In the genomic region with DNA sequence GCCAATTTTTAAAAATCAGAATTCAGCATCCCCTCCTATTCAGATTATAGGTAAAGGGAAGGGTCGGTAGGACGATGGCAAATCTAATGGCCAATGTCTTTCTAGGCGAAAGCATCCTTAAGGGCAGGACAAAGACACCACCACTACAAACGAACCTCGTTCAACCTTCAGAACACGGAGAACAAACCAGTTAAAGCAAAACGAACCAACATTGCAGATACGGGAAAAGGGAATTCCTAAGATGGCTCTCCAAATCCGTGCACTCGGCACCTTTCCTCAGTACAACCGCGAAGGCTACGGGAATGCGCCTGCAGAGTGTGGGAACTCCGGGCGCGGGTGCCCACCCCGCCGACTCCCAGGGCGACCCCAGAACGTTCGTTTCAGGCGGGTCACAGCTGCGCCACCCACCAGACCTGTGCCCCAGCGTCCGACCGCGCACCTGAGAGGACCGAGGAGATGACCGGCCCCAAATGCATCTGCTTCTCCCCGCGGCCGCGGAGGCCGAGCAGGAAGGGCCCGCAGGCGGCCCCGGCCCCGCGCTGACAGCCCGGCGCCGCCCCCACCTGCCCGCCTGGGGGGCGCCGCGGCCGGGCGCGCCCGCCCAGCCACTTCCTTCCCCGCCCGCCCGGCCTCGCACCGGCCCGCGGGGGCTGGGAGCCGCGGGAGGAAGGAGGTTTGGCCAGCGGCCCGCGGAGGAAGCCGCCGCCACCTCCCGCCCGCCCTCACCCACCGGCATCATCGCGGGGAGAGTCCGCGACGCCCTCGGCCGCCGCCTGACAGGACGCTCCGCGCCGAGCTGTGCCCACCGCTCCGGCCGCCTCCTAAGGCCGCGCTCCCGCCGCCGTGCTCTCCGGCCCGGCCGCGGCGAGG, we compare ENCODE assay signal across 8 cellular contexts. TPM values are rescaled to one million over a fixed set of nuclear protein-coding genes. Genes with fewer than 3 reads are reported as not detected.
DNase-seq lines count a peak whose midpoint lies in the region; TF ChIP-seq lines count a peak whose summit lies in the region.

No MANE protein-coding gene starts in this region.

- peak overlapping the region; percentile 69 for H3K4me3 ChIP-seq in ovary

- peaks cover 4% of the 10 kb centered on the region for H3K4me1 ChIP-seq in ovary (ENCODE audit: insufficient read depth)

- H3K4me1 Mint-ChIP-seq in HFFc6 (ENCODE audit: low read depth): peaks cover 11% of the 10 kb centered on the region

- H3K9me3 ChIP-seq in ovary: no peaks in the 10 kb centered on the region

- no peak overlapping the region for H3K27ac ChIP-seq in ovary

- DNase-seq in NCI-H1417 (lab: John Stamatoyannopoulos, UW) (peak; percentile 51 to 75 (median 70)), NCI-H1417 treated with DMSO at 0.1 percent for 48 hours (lab: John Stamatoyannopoulos, UW) (no peak), HFFc6 (no peak), NCI-H146 treated with DMSO at 0.1 percent for 48 hours (lab: John Stamatoyannopoulos, UW; ENCODE audit: unreplicated experiment) (peak; percentile 20), glomerular visceral epithelial cell (ENCODE audit: extremely low spot score) (peak; percentile 47), ovary (peak; percentile 47 to 74 (median 57)), NCI-H1436 (lab: John Stamatoyannopoulos, UW) (no peak)
- peak; percentile 75 for DNase-seq in activated effector memory CD4-positive, alpha-beta T cell treated with anti-CD3 and anti-CD28 coated beads, Interleukin-2, amount 50 U/mL, for 16 hours

- intact Hi-C loops in ovary (cut with DNase I): no loop called here

- no peaks in the 10 kb centered on the region for H3K9me3 Mint-ChIP-seq in HFFc6

- no peak for TF ChIP-seq CTCF in HFFc6 (IDR thresholded peaks at IDR 0.05)
- no peak for TF ChIP-seq CTCF in ovary (IDR thresholded peaks at IDR 0.05)

- TF ChIP-seq EP300 in ovary (IDR thresholded peaks at IDR 0.05): no peak

- H3K4me3 Mint-ChIP-seq in HFFc6: peak overlapping the region; percentile 89

- WGBS in ovary, 3 donors: 0 to 1% (median 1%) methylated on average over 46 to 90 of the region's 93 CpGs

- no peak overlapping the region; the same call in 1 of the 2 replicates for H3K27ac Mint-ChIP-seq in HFFc6

- no peak for TF ChIP-seq POLR2A in ovary (IDR thresholded peaks at IDR 0.05)

- H3K36me3 Mint-ChIP-seq in HFFc6 (ENCODE audit: low read depth): no peaks in the 10 kb centered on the region

- H3K27me3 Mint-ChIP-seq in HFFc6 (ENCODE audit: insufficient read depth): peaks cover 8% of the 10 kb centered on the region

- H3K27me3 ChIP-seq in ovary: no peaks in the 10 kb centered on the region

- H3K36me3 ChIP-seq in ovary: no peaks in the 10 kb centered on the region

RNA-seq across cellular contexts. Expression of a gene that starts 0.6 kb away (rescaled TPM):
- total RNA-seq in HFFc6 (2021; fragmentation: NEBNext Ultra II Directional; extraction: Animal tissue kit (Norgen Biotek cat#: 25700)): 1 to 10 TPM; 5.1 to 6.2 (median 5.5) TPM
- 10 to 100 TPM; 15.0 to 64.8 (median 48.7) TPM for total RNA-seq in ovary
- 10 to 100 TPM; 17.9 to 27.5 TPM for polyA plus RNA-seq in ovary

Comparison
In these comparisons a context has a peak if more than half of its experiments do, and no peak if none do; other contexts are left out.
1. DNase-seq: peak in NCI-H1417 (3 of 3), NCI-H146 treated with DMSO at 0.1 percent for 48 hours (single experiment), activated effector memory CD4-positive, alpha-beta T cell treated with anti-CD3 and anti-CD28 coated beads, Interleukin-2, amount 50 U/mL, for 16 hours (single experiment), glomerular visceral epithelial cell (single experiment) and ovary (5 of 5); none in NCI-H1417 treated with DMSO at 0.1 percent for 48 hours (single experiment), HFFc6 (single experiment) and NCI-H1436 (single experiment).